In genomic region chr17:65888649-65889048, GRCh38 we compare ENCODE assay signal across 21 cellular contexts.
DNase-seq lines count a peak whose midpoint lies in the region; ATAC-seq and TF ChIP-seq lines count a peak whose summit lies in the region.
"Had no signal": no experiment of that assay in that cellular context is flagged by ENCODE, and none has a peak within 500 bp of the region (broad histone marks: within the 10 kb centered on the region; RNA-seq: fewer than 3 reads in every experiment).

No MANE protein-coding gene starts in this region.

- H3K14ac ChIP-seq in IMR-90 (replicated peaks; ENCODE audit: low read depth, low read length) (no peak overlapping the region; the same call in 1 of the 2 replicates), mesenchymal stem cell (ENCODE audit: low read length in 2 of 2) (no peak overlapping the region)

- no peaks in the 10 kb centered on the region for H3K4me1 Mint-ChIP-seq in naive thymus-derived CD8-positive, alpha-beta T cell
- H3K4me1 Mint-ChIP-seq: central memory CD8-positive, alpha-beta T cell had no signal

- in situ Hi-C loops in IMR-90 (cut with MboI; ENCODE audit: low sequenced_read_pairs) (no loop called here), brain microvascular endothelial cell (cut with HindIII; ENCODE audit: low pct_ligation_motif_present, low sequenced_read_pairs) (no loop called here), mammary epithelial cell (cut with MboI; ENCODE audit: low sequenced_read_pairs in 2 of 2) (no loop called here)

- H3K4me3 ChIP-seq in IMR-90 (ENCODE audit: insufficient read depth, low read depth, low read length) (no peak overlapping the region), brain microvascular endothelial cell (ENCODE audit: low read depth, low read length) (no peak overlapping the region), mesenchymal stem cell (ENCODE audit: insufficient read depth in 1 of 2, low read depth in 1 of 2, low read length in 2 of 2) (no peak overlapping the region), mammary epithelial cell (replicated peaks in 1 of 3; ENCODE audit: insufficient read depth in 1 of 3, low read depth in 2 of 3, low read length in 3 of 3) (no peak overlapping the region), BE2C (ENCODE audit: low read depth, low read length) (no peak overlapping the region)
- H3K4me3 ChIP-seq: A549, gastroesophageal sphincter had no signal

- H2AFZ ChIP-seq in IMR-90 (replicated peaks; ENCODE audit: low read length, poor library complexity) (no peak overlapping the region), mesenchymal stem cell (ENCODE audit: low read depth, low read length) (no peak overlapping the region), mammary epithelial cell (ENCODE audit: low read depth, low read length) (no peak overlapping the region)
- H2AFZ ChIP-seq: parathyroid adenoma had no signal

- H2BK20ac ChIP-seq in IMR-90 (ENCODE audit: low read depth, low read length) = no peak overlapping the region

- no peak overlapping the region for H3K18ac ChIP-seq in IMR-90 (ENCODE audit: low read depth, low read length)
- H3K18ac ChIP-seq in mesenchymal stem cell (ENCODE audit: low read depth in 1 of 2, low read length in 2 of 2) = no peak overlapping the region

- H3K27me3 ChIP-seq in IMR-90 (ENCODE audit: control insufficient read depth, insufficient read depth, low read length) (no peaks in the 10 kb centered on the region), brain microvascular endothelial cell (replicated peaks) (no peaks in the 10 kb centered on the region), mesenchymal stem cell (ENCODE audit: control insufficient read depth in 1 of 2, insufficient read depth in 1 of 2, low read length in 2 of 2) (no peaks in the 10 kb centered on the region), mammary epithelial cell (ENCODE audit: insufficient read depth, low read length) (no peaks in the 10 kb centered on the region), BE2C (peaks cover 5% of the 10 kb centered on the region; the same call in 1 of the 2 replicates)
- H3K27me3 ChIP-seq: gastroesophageal sphincter had no signal

- no peaks in the 10 kb centered on the region for H3K9me3 Mint-ChIP-seq in naive thymus-derived CD8-positive, alpha-beta T cell
- H3K9me3 Mint-ChIP-seq: central memory CD8-positive, alpha-beta T cell; type B pancreatic cell; WTC11 had no signal

- H3K4me3 Mint-ChIP-seq in naive thymus-derived CD8-positive, alpha-beta T cell = no peak overlapping the region
- H3K4me3 Mint-ChIP-seq: central memory CD8-positive, alpha-beta T cell; type B pancreatic cell; WTC11 had no signal

- H3K79me2 ChIP-seq in mammary epithelial cell (ENCODE audit: insufficient read depth, low read length) = no peaks in the 10 kb centered on the region
- H3K79me2 ChIP-seq: parathyroid adenoma had no signal

- ATAC-seq in IMR-90 (ENCODE audit: low read depth) (peak; percentile 78), GM21717 (IDR thresholded peaks at IDR 0.05; ENCODE audit: unreplicated experiment) (no peak)
- no peak for ATAC-seq in naive thymus-derived CD8-positive, alpha-beta T cell
- ATAC-seq: A549, gastroesophageal sphincter, sciatic nerve, WTC11 had no signal

- peak; percentile 16 for DNase-seq in AG08396 (ENCODE audit: low spot score)
- DNase-seq in IMR-90 = peak; percentile 66
- peak; percentile 20 for DNase-seq in brain microvascular endothelial cell
- DNase-seq in mesenchymal stem cell = peak; percentile 1
- no peak for DNase-seq in mammary epithelial cell
- no peak for DNase-seq in naive thymus-derived CD8-positive, alpha-beta T cell
- DNase-seq in BE2C = no peak
- DNase-seq: activated CD4-positive, alpha-beta T cell treated with anti-CD3 and anti-CD28 coated beads, Interleukin-2, amount 50 U/mL, for 48 hours; amniotic stem cell; DMS 273 treated with DMSO at 0.1 percent for 48 hours; GDM1; HCEC 1CT; stimulated activated CD8-positive, alpha-beta memory T cell treated with anti-CD3 and anti-CD28 coated beads, Interleukin-4, amount 100 ng/mL, for 48 hours had no signal

- no peaks in the 10 kb centered on the region for H3K36me3 Mint-ChIP-seq in naive thymus-derived CD8-positive, alpha-beta T cell
- H3K36me3 Mint-ChIP-seq: type B pancreatic cell, WTC11 had no signal

- H2BK5ac ChIP-seq in IMR-90 (ENCODE audit: low read depth, low read length, poor library complexity, severe bottlenecking) (no peak overlapping the region), mesenchymal stem cell (ENCODE audit: low read depth, low read length, poor library complexity, severe bottlenecking) (no peak overlapping the region)

- CTCF ChIA-PET in IMR-90 (lab: Yijun Ruan, JAX) = no interaction called here
- CTCF ChIA-PET in mammary epithelial cell (lab: Charles Lee; ENCODE audit: low non-redundant PET) = no interaction called here

- no peak overlapping the region for H3K9ac ChIP-seq in IMR-90 (ENCODE audit: low read depth, low read length)
- H3K9ac ChIP-seq in mesenchymal stem cell (ENCODE audit: low read length) = no peak overlapping the region
- no peak overlapping the region for H3K9ac ChIP-seq in mammary epithelial cell (ENCODE audit: insufficient read depth, low read length)
- H3K9ac ChIP-seq: parathyroid adenoma had no signal

- H3K4me1 ChIP-seq in IMR-90 (ENCODE audit: control insufficient read depth, insufficient read depth, low read length) = peaks cover 5% of the 10 kb centered on the region
- no peaks in the 10 kb centered on the region for H3K4me1 ChIP-seq in mesenchymal stem cell (ENCODE audit: control insufficient read depth, insufficient read depth, low read depth, low read length)
- no peaks in the 10 kb centered on the region for H3K4me1 ChIP-seq in mammary epithelial cell (ENCODE audit: insufficient read depth, low read length)
- no peaks in the 10 kb centered on the region for H3K4me1 ChIP-seq in BE2C
- H3K4me1 ChIP-seq: A549, parathyroid adenoma had no signal

- POLR2A ChIA-PET in IMR-90 (lab: Charles Lee; ENCODE audit: unreplicated experiment) = no interaction called here
- POLR2A ChIA-PET in naive thymus-derived CD8-positive, alpha-beta T cell (lab: Charles Lee) = no interaction called here

- TF ChIP-seq RAD21 in IMR-90 (IDR thresholded peaks at IDR 0.05; ENCODE audit: low read length) = no peak

- H2AK5ac ChIP-seq in IMR-90 (ENCODE audit: low read depth, low read length) = no peak overlapping the region
- no peak overlapping the region for H2AK5ac ChIP-seq in mesenchymal stem cell (ENCODE audit: low read length, severe bottlenecking)

- no peaks in the 10 kb centered on the region for H4K20me1 ChIP-seq in IMR-90 (ENCODE audit: insufficient read depth, low read length)
- no peaks in the 10 kb centered on the region for H4K20me1 ChIP-seq in mammary epithelial cell (ENCODE audit: insufficient read depth, low read length)

- no peak for TF ChIP-seq CTCF in IMR-90 (conservative IDR thresholded peaks at IDR 0.05; ENCODE audit: low read depth, low read length)
- TF ChIP-seq CTCF in brain microvascular endothelial cell (IDR thresholded peaks at IDR 0.05; ENCODE audit: low read depth, low read length, missing control alignments) = no peak
- no peak for TF ChIP-seq CTCF in mammary epithelial cell (conservative IDR thresholded peaks at IDR 0.05 in 1 of 2, IDR thresholded peaks at IDR 0.05 in 1 of 2; ENCODE audit: extremely low read depth in 1 of 2, insufficient read depth in 1 of 2, low read depth in 1 of 2, low read length in 2 of 2)
- TF ChIP-seq CTCF in BE2C (IDR thresholded peaks at IDR 0.05; ENCODE audit: low read depth, low read length) = no peak

- no peak overlapping the region for H4K5ac ChIP-seq in IMR-90 (ENCODE audit: low read depth, low read length)

- H3K9me1 ChIP-seq in IMR-90 (ENCODE audit: insufficient read depth, low read length) = no peaks in the 10 kb centered on the region; the same call in 1 of the 2 replicates

- no peak overlapping the region for H4K91ac ChIP-seq in IMR-90 (ENCODE audit: insufficient read depth, low read depth, low read length)
- no peak overlapping the region for H4K91ac ChIP-seq in mesenchymal stem cell (ENCODE audit: low read length)

- H4K8ac ChIP-seq in IMR-90 (ENCODE audit: low read depth in 2 of 2, low read length in 2 of 2) (no peak overlapping the region), mesenchymal stem cell (ENCODE audit: low read length) (no peak overlapping the region)

- H3K27ac Mint-ChIP-seq in naive thymus-derived CD8-positive, alpha-beta T cell = no peak overlapping the region
- H3K27ac Mint-ChIP-seq: type B pancreatic cell, WTC11 had no signal

- BruUV-seq in IMR-90 (replicated peaks; lab: Mats Ljungman, UMichigan) = no TSS peak
- BruUV-seq in mammary epithelial cell (replicated peaks; lab: Mats Ljungman, UMichigan) = no TSS peak

- H3K79me1 ChIP-seq in IMR-90 (ENCODE audit: low read depth in 1 of 2, low read length in 2 of 2) (no peaks in the 10 kb centered on the region), mesenchymal stem cell (replicated peaks; ENCODE audit: low read length, poor library complexity, severe bottlenecking) (no peaks in the 10 kb centered on the region)

- H3K4me2 ChIP-seq in IMR-90 (ENCODE audit: low read depth, low read length) (no peak overlapping the region), mesenchymal stem cell (ENCODE audit: low read length, poor library complexity, severe bottlenecking) (no peak overlapping the region), mammary epithelial cell (ENCODE audit: insufficient read depth, low read depth, low read length) (no peak overlapping the region)
- H3K4me2 ChIP-seq: A549 had no signal

- no peak overlapping the region for H3K56ac ChIP-seq in IMR-90 (ENCODE audit: extremely low read depth, insufficient read depth, low read length)

- dilution Hi-C loops in IMR-90 (cut with HindIII; ENCODE audit: low sequenced_read_pairs, unreplicated experiment) (no loop called here), mammary epithelial cell (cut with HindIII; ENCODE audit: low sequenced_read_pairs) (no loop called here)

- no CpG with 5 or more reads among the region's 4 CpGs for WGBS in IMR-90 (ENCODE audit: extremely low coverage in 2 of 2, insufficient read length in 1 of 2), 2 experiments
- 87% methylated on average over 4 of the region's 4 CpGs for WGBS in mesenchymal stem cell
- 92% methylated on average over 4 of the region's 4 CpGs for WGBS in mammary epithelial cell (ENCODE audit: low coverage, missing lambda C conversion rate)

- TF ChIP-seq POLR2A in IMR-90 (IDR thresholded peaks at IDR 0.05; ENCODE audit: low read depth, low read length) = no peak

- H3K36me3 ChIP-seq in IMR-90 (ENCODE audit: control insufficient read depth, insufficient read depth, low read length) (no peaks in the 10 kb centered on the region), brain microvascular endothelial cell (replicated peaks) (no peaks in the 10 kb centered on the region), mesenchymal stem cell (ENCODE audit: control insufficient read depth in 1 of 2, insufficient read depth in 2 of 2, low read depth in 1 of 2, low read length in 2 of 2) (no peaks in the 10 kb centered on the region), mammary epithelial cell (ENCODE audit: insufficient read depth, low read length) (no peaks in the 10 kb centered on the region), BE2C (no peaks in the 10 kb centered on the region)
- H3K36me3 ChIP-seq: gastroesophageal sphincter had no signal

- H3K27me3 Mint-ChIP-seq in naive thymus-derived CD8-positive, alpha-beta T cell = peaks cover 0 to 6% (median 2%) of the 10 kb centered on the region in 5 donors
- H3K27me3 Mint-ChIP-seq: central memory CD8-positive, alpha-beta T cell; type B pancreatic cell had no signal

- H3K23ac ChIP-seq in IMR-90 (ENCODE audit: low read depth, low read length) (no peak overlapping the region), mesenchymal stem cell (ENCODE audit: low read length in 2 of 2) (no peak overlapping the region)

- H3K9me3 ChIP-seq in IMR-90 (ENCODE audit: control insufficient read depth, insufficient read depth, low read length) (no peaks in the 10 kb centered on the region; the same call in 1 of the 2 replicates), mesenchymal stem cell (ENCODE audit: control insufficient read depth, low read length) (no peaks in the 10 kb centered on the region), mammary epithelial cell (replicated peaks; ENCODE audit: insufficient read depth, low read length) (no peaks in the 10 kb centered on the region), BE2C (no peaks in the 10 kb centered on the region)
- H3K9me3 ChIP-seq: A549, gastroesophageal sphincter had no signal

- no peak overlapping the region for H2AK9ac ChIP-seq in IMR-90 (replicated peaks; ENCODE audit: low read depth, low read length, poor library complexity)

- intact Hi-C loops in IMR-90 (cut with micrococcal nuclease) (no loop called here), mammary epithelial cell (cut with micrococcal nuclease) (no loop called here)

- H2BK120ac ChIP-seq in IMR-90 (ENCODE audit: low read depth, low read length) (no peak overlapping the region), mesenchymal stem cell (ENCODE audit: low read depth, low read length) (no peak overlapping the region)

- H2BK12ac ChIP-seq in mesenchymal stem cell (ENCODE audit: low read length in 2 of 2) = no peak overlapping the region

- H3K27ac ChIP-seq in IMR-90 (ENCODE audit: insufficient read depth, low read length) = no peak overlapping the region
- no peak overlapping the region for H3K27ac ChIP-seq in brain microvascular endothelial cell
- no peak overlapping the region for H3K27ac ChIP-seq in mesenchymal stem cell (ENCODE audit: low read length, poor library complexity, severe bottlenecking)
- no peak overlapping the region for H3K27ac ChIP-seq in mammary epithelial cell (ENCODE audit: insufficient read depth, low read depth, low read length)
- H3K27ac ChIP-seq: A549, gastroesophageal sphincter, parathyroid adenoma had no signal

- H3K4ac ChIP-seq in IMR-90 (ENCODE audit: low read depth, low read length) = no peak overlapping the region
- H3K4ac ChIP-seq in mesenchymal stem cell (ENCODE audit: low read depth in 1 of 2, low read length in 2 of 2) = no peak overlapping the region

- H2BK15ac ChIP-seq in IMR-90 (ENCODE audit: low read depth, low read length) (no peak overlapping the region), mesenchymal stem cell (ENCODE audit: low read depth, poor library complexity, severe bottlenecking) (no peak overlapping the region)

Comparison
In these comparisons a context has a peak if more than half of its experiments do, and no peak if none do; other contexts are left out.
1. DNase-seq: peak in AG08396 (single experiment), IMR-90 (single experiment), brain microvascular endothelial cell (single experiment) and mesenchymal stem cell (single experiment); none in mammary epithelial cell (single experiment), naive thymus-derived CD8-positive, alpha-beta T cell (0 of 10) and BE2C (single experiment).